ENCODE assay signal across 19 cellular contexts in the genomic region with DNA sequence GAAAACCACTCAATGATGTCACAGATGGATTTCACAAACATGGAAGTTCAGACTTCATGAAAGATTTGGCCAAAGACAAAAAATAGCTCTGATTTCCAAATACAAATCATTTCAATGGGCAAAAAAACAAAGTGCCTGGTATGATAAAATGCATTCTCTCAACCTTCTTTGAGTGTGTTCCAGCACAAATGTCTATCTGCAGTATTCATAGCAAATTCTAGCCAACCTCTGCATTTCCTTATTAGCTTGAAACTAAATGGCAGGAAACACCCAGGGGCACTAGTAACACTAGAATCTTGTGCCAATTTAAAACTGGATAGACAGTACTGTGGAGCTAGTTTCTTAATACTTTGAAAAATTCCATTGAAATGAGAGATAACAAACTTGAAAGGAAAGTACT. TPM values are rescaled to one million over a fixed set of nuclear protein-coding genes. Genes with fewer than 3 reads are reported as not detected.
DNase-seq lines count a peak whose midpoint lies in the region; ATAC-seq and TF ChIP-seq lines count a peak whose summit lies in the region.
"Had no signal": no experiment of that assay in that cellular context is flagged by ENCODE, and none has a peak within 500 bp of the region (broad histone marks: within the 10 kb centered on the region; RNA-seq: fewer than 3 reads in every experiment).

No MANE protein-coding gene starts in this region.

- no peaks in the 10 kb centered on the region for H3K4me1 ChIP-seq in gastroesophageal sphincter

- H3K36me3 ChIP-seq in gastroesophageal sphincter = no peaks in the 10 kb centered on the region

- TF ChIP-seq POLR2A in gastroesophageal sphincter (IDR thresholded peaks at IDR 0.05) = no peak

- peak; percentile 60 for ATAC-seq in gastroesophageal sphincter
- no peak for ATAC-seq in GM18867 (IDR thresholded peaks at IDR 0.05; ENCODE audit: unreplicated experiment)
- ATAC-seq: K562 had no signal

- TF ChIP-seq EP300 in gastroesophageal sphincter (IDR thresholded peaks at IDR 0.05) = no peak

- DNase-seq in AG10803 (ENCODE audit: low read depth) (peak; percentile 80), RPMI7951 (ENCODE audit: low read depth) (peak; percentile 16), epidermal melanocyte (ENCODE audit: insufficient read length, low spot score) (peak; percentile 30), NK-92 (lab: John Stamatoyannopoulos, UW; ENCODE audit: unreplicated experiment) (no peak), MV-4-11 (lab: John Stamatoyannopoulos, UW) (no peak), NCI-H82 (lab: John Stamatoyannopoulos, UW) (no peak)
- DNase-seq: Calu3; CD4-positive, alpha-beta T cell; DMS79; GOT3; NCI-H1092 treated with DMSO at 0.1 percent for 48 hours; NCI-H1694 treated with DMSO at 0.1 percent for 48 hours; NCI-H446; NCI-H748 treated with DMSO at 0.1 percent for 48 hours; Right ventricle myocardium superior had no signal

- no peaks in the 10 kb centered on the region for H3K27me3 ChIP-seq in gastroesophageal sphincter

- TF ChIP-seq CTCF in AG10803 (conservative IDR thresholded peaks at IDR 0.05; ENCODE audit: low read length) (no peak), gastroesophageal sphincter (IDR thresholded peaks at IDR 0.05) (no peak)

- no peaks in the 10 kb centered on the region for H3K9me3 ChIP-seq in gastroesophageal sphincter

- H3K27ac ChIP-seq in gastroesophageal sphincter = no peak overlapping the region
- H3K27ac ChIP-seq: HL-60 had no signal

- H3K4me3 ChIP-seq in AG10803 (ENCODE audit: low read length) (no peak overlapping the region), gastroesophageal sphincter (no peak overlapping the region)
- H3K4me3 ChIP-seq: K562 had no signal

RNA-seq across cellular contexts. Expression of a gene that starts 28.5 kb away (rescaled TPM):
- total RNA-seq in RPMI7951 (2014; rRNA removed; shearing (Covaris generic)) = 31.6 and 38.3 TPM in 2 replicates
- total RNA-seq in gastroesophageal sphincter = 10 to 100 TPM; 39.2 to 57.5 (median 45.0) TPM

RNA-seq across cellular contexts. Expression of a gene that starts 42.9 kb away (rescaled TPM):
- total RNA-seq in RPMI7951 (2014; rRNA removed; shearing (Covaris generic)) = 1.6 and 4.7 TPM in 2 replicates
- 100 to 1,000 TPM in 1 of 4 donors, 10 to 100 TPM in 3; 34.7 to 196 (median 41.3) TPM for total RNA-seq in gastroesophageal sphincter
- total RNA-seq: Calu3; CD4-positive, alpha-beta T cell had no signal

Comparison
In these comparisons a context has a peak if more than half of its experiments do, and no peak if none do; other contexts are left out.
1. DNase-seq: peak in AG10803 (single experiment), RPMI7951 (single experiment) and epidermal melanocyte (single experiment); none in NK-92 (single experiment), MV-4-11 (single experiment) and NCI-H82 (single experiment).